13 cellular contexts compared by ENCODE assay signal in the genomic region with DNA sequence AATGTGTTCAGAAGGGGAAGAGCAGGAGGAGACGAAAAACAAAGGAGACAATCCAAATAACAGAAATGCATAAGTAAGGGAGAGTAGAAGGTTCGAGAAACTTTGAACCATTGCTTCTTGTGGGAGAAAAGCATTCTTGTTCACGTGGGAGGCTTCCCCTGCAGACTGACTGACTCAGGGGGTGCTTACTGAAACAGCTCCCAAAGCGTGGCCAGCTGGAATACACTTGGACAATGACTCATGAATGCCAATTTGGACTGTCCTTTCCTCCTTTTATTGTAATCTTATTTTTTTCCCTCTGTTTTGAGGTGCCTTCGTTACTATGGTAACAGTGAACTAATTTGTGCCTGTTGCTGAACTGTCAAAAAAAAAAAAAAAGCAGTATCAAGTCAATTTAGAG.
DNase-seq lines count a peak whose midpoint lies in the region; ATAC-seq, FAIRE-seq and TF ChIP-seq lines count a peak whose summit lies in the region.
"Had no signal": no experiment of that assay in that cellular context is flagged by ENCODE, and none has a peak within 500 bp of the region (broad histone marks: within the 10 kb centered on the region; RNA-seq: fewer than 3 reads in every experiment).

No MANE protein-coding gene starts in this region.

- FAIRE-seq in HTR-8/SVneo (lab: Jason Lieb, UNC) (no peak), K562 (lab: Jason Lieb, UNC) (no peak), GM19239 (lab: Jason Lieb, UNC) (no peak)

- no peak overlapping the region for H3K9ac ChIP-seq in K562 (ENCODE audit: insufficient read depth in 1 of 2, low read depth in 2 of 2, low read length in 2 of 2)

- no peak for TF ChIP-seq EP300 in K562 (IDR thresholded peaks at IDR 0.05; ENCODE audit: low read length)

- no peak for TF ChIP-seq POLR2A in K562 (conservative IDR thresholded peaks at IDR 0.05)

- BruUV-seq in A673 (replicated peaks; lab: Mats Ljungman, UMichigan): no TSS peak
- no TSS peak for BruUV-seq in K562 (replicated peaks; lab: Mats Ljungman, UMichigan)

- H3K36me3 ChIP-seq in A673 (ENCODE audit: insufficient read depth, low read length, poor library complexity, severe bottlenecking): no peaks in the 10 kb centered on the region
- no peaks in the 10 kb centered on the region for H3K36me3 ChIP-seq in K562 (ENCODE audit: control insufficient read depth, insufficient read depth, low read length)
- no peaks in the 10 kb centered on the region for H3K36me3 ChIP-seq in kidney epithelial cell (ENCODE audit: control insufficient read depth, insufficient read depth, low read length)

- no peaks in the 10 kb centered on the region; the same call in 1 of the 2 replicates for H4K20me1 ChIP-seq in K562 (replicated peaks; ENCODE audit: control insufficient read depth, insufficient read depth, low read length)

- H3K4me3 ChIP-seq in A673 (ENCODE audit: low read depth, low read length, poor library complexity, severe bottlenecking) (no peak overlapping the region), K562 (no peak overlapping the region), kidney epithelial cell (ENCODE audit: low read depth, low read length) (no peak overlapping the region)

- TF ChIP-seq CTCF in A673 (conservative IDR thresholded peaks at IDR 0.05; ENCODE audit: low read depth, low read length) (no peak), K562 (IDR thresholded peaks at IDR 0.05 in 2 of 3, conservative IDR thresholded peaks at IDR 0.05 in 1 of 3; ENCODE audit: insufficient read depth in 2 of 3, low read depth in 1 of 3, low read length in 3 of 3) (no peak), kidney epithelial cell (IDR thresholded peaks at IDR 0.05; ENCODE audit: insufficient read depth, low read length, poor library complexity, severe bottlenecking) (no peak)

- H3K9me3 ChIP-seq in A673 (ENCODE audit: low read depth, low read length, poor library complexity, severe bottlenecking) (no peaks in the 10 kb centered on the region), K562 (replicated peaks; ENCODE audit: control insufficient read depth, insufficient read depth, low read depth, low read length) (no peaks in the 10 kb centered on the region)

- H3K4me1 ChIP-seq in A673 (ENCODE audit: insufficient read depth, low read length, poor library complexity, severe bottlenecking): no peaks in the 10 kb centered on the region
- H3K4me1 ChIP-seq in K562 (replicated peaks in 1 of 2; ENCODE audit: control insufficient read depth in 2 of 2, insufficient read depth in 2 of 2, low read length in 2 of 2): peaks cover 0 to 8% of the 10 kb centered on the region in 2 experiments; a peak in 3 of 5 replicates

- in situ Hi-C loops in K562 (cut with MboI): loop anchor here (10.0 kb wide), 1 partner anchor 1414 kb away; no protein-coding TSS in a partner anchor

- ATAC-seq in K562 (no peak), HG03095 (IDR thresholded peaks at IDR 0.05; ENCODE audit: unreplicated experiment) (no peak), GM18519 (IDR thresholded peaks at IDR 0.05; ENCODE audit: low FRiP score, unreplicated experiment) (no peak), HG03460 (IDR thresholded peaks at IDR 0.05; ENCODE audit: unreplicated experiment) (no peak)
- ATAC-seq: left lobe of liver had no signal

- H3K9me1 ChIP-seq in K562 (ENCODE audit: control insufficient read depth, insufficient read depth, low read length): no peaks in the 10 kb centered on the region

- DNase-seq in A673 (ENCODE audit: low spot score) (peak; percentile 2), HTR-8/SVneo (ENCODE audit: insufficient read length, low spot score) (peak; percentile 46), K562 (ENCODE audit: extremely low read depth in 1 of 4, low spot score in 3 of 4) (no peak), kidney epithelial cell (ENCODE audit: low read depth) (peak; percentile 73), GM19239 (ENCODE audit: insufficient read length, low spot score) (no peak)
- DNase-seq: activated T-cell treated with anti-CD3 and anti-CD28 coated beads for 4 hours, NCI-H510A, T-helper 2 cell had no signal

- intact Hi-C loops in A673 (cut with micrococcal nuclease; ENCODE audit: unreplicated experiment): no loop called here
- intact Hi-C loops in K562 (cut with micrococcal nuclease): no loop called here

- CTCF ChIA-PET in A673 (lab: Charles Lee) (no interaction called here), K562 (lab: Yijun Ruan, JAX; ENCODE audit: low intra/inter-chr PET ratio) (no interaction called here)

- H3K79me2 ChIP-seq in K562 (ENCODE audit: control insufficient read depth, insufficient read depth, low read length): no peaks in the 10 kb centered on the region

- H2AFZ ChIP-seq in K562 (ENCODE audit: low read depth, low read length): no peak overlapping the region

- POLR2A ChIA-PET in A673 (lab: Charles Lee; ENCODE audit: low non-redundant PET): interaction anchor here (0.7 kb wide), 1 partner anchor 806 kb away, joined by 4 read pairs; no protein-coding TSS in a partner anchor
- POLR2A ChIA-PET in K562 (lab: Yijun Ruan, JAX): no interaction called here

- H3K27me3 ChIP-seq in A673 (replicated peaks; ENCODE audit: insufficient read depth, low read depth, low read length, poor library complexity) (peaks cover 6% of the 10 kb centered on the region), K562 (ENCODE audit: control insufficient read depth in 2 of 2, insufficient read depth in 2 of 2, low read length in 2 of 2) (peaks cover 0 to 5% of the 10 kb centered on the region in 2 experiments; a peak in 2 of 5 replicates), kidney epithelial cell (ENCODE audit: control insufficient read depth, insufficient read depth, low read length) (peaks cover 4% of the 10 kb centered on the region)

- no peak for TF ChIP-seq RAD21 in K562 (CRISPR knock-in tag; conservative IDR thresholded peaks at IDR 0.05 in 1 of 2, IDR thresholded peaks at IDR 0.05 in 1 of 2)

- no peak overlapping the region for H3K4me2 ChIP-seq in K562 (ENCODE audit: insufficient read depth, low read length)

- H3K27ac ChIP-seq in A673 (ENCODE audit: low read depth, low read length, poor library complexity, severe bottlenecking) (no peak overlapping the region), K562 (ENCODE audit: extremely low read depth, low read depth, low read length) (no peak overlapping the region)
- H3K27ac ChIP-seq: C4-2B had no signal

- WGBS in K562 (ENCODE audit: insufficient coverage, low coverage, missing lambda C conversion rate): 3% methylated on average over 5 of the region's 5 CpGs

TF ChIP-seq in K562, 482 proteins besides CTCF, POLR2A, EP300 and RAD21:
- TF ChIP-seq ZNF174 (CRISPR knock-in tag; IDR thresholded peaks at IDR 0.05) (no peak), RFX1 (IDR thresholded peaks at IDR 0.05) (peak; percentile 76)

Comparison
In these comparisons a context has a peak if more than half of its experiments do, and no peak if none do; other contexts are left out.
1. DNase-seq: peak in A673 (single experiment), HTR-8/SVneo (single experiment) and kidney epithelial cell (single experiment); none in K562 (0 of 4) and GM19239 (single experiment).